Comparison of ENCODE assay signal across 11 cellular contexts in genomic region chr5:172749881-172750608, GRCh38. TPM values are rescaled to one million over a fixed set of nuclear protein-coding genes. Genes with fewer than 3 reads are reported as not detected.
DNase-seq lines count a peak whose midpoint lies in the region; FAIRE-seq and TF ChIP-seq lines count a peak whose summit lies in the region.
"Had no signal": no experiment of that assay in that cellular context is flagged by ENCODE, and none has a peak within 500 bp of the region (broad histone marks: within the 10 kb centered on the region; RNA-seq: fewer than 3 reads in every experiment).

No MANE protein-coding gene starts in this region.

- no peaks in the 10 kb centered on the region for H3K79me2 ChIP-seq in astrocyte (ENCODE audit: insufficient read depth, low read length)

- peaks cover 7% of the 10 kb centered on the region for H3K36me3 Mint-ChIP-seq in astrocyte (ENCODE audit: low read depth, unreplicated experiment)
- H3K36me3 Mint-ChIP-seq in Calu3 (ENCODE audit: insufficient read depth, unreplicated experiment): no peaks in the 10 kb centered on the region

- H3K9ac ChIP-seq in astrocyte (ENCODE audit: low read length): no peak overlapping the region
- H3K9ac ChIP-seq in muscle layer of colon (ENCODE audit: low read length): no peak overlapping the region

- no TSS peak for BruUV-seq in Calu3 (replicated peaks; lab: Mats Ljungman, UMichigan)

- H3K4me1 ChIP-seq in astrocyte (ENCODE audit: insufficient read depth, low read length): peaks cover 11% of the 10 kb centered on the region
- H3K4me1 ChIP-seq in muscle layer of colon (ENCODE audit: insufficient read depth, low read length): peaks cover 43% of the 10 kb centered on the region
- H3K4me1 ChIP-seq in tibial artery: peaks cover 0 to 65% (median 37%) of the 10 kb centered on the region in 4 donors

- H2AFZ ChIP-seq in astrocyte (ENCODE audit: low read depth, low read length): no peak overlapping the region

- H3K27me3 ChIP-seq in astrocyte (ENCODE audit: insufficient read depth, low read length) (no peaks in the 10 kb centered on the region), muscle layer of colon (ENCODE audit: control insufficient read depth in 1 of 2, insufficient read depth in 2 of 2, low read length in 2 of 2) (no peaks in the 10 kb centered on the region), tibial artery (no peaks in the 10 kb centered on the region), brain microvascular endothelial cell (replicated peaks) (no peaks in the 10 kb centered on the region)

- no peak overlapping the region for H3K4me3 ChIP-seq in astrocyte (ENCODE audit: insufficient read depth, low read depth, low read length)
- no peak overlapping the region for H3K4me3 ChIP-seq in fibroblast of villous mesenchyme (ENCODE audit: low read depth, low read length)
- H3K4me3 ChIP-seq in muscle layer of colon (ENCODE audit: low read depth in 1 of 2, low read length in 2 of 2): no peak overlapping the region
- H3K4me3 ChIP-seq in tibial artery: peak overlapping the region in 1 of 2 donors; percentile 8
- no peak overlapping the region for H3K4me3 ChIP-seq in brain microvascular endothelial cell (ENCODE audit: low read depth, low read length)

- peaks cover 2% of the 10 kb centered on the region for H3K4me1 Mint-ChIP-seq in astrocyte (ENCODE audit: low read depth, unreplicated experiment)
- H3K4me1 Mint-ChIP-seq in Calu3 (ENCODE audit: low read depth, unreplicated experiment): peaks cover 9% of the 10 kb centered on the region

- intact Hi-C loops in tibial artery (cut with DNase I; ENCODE audit: low total_unique reads) (loop anchor here (2.0 kb wide), 1 partner anchor 15 kb away; no protein-coding TSS in a partner anchor), Calu3 (cut with micrococcal nuclease; ENCODE audit: unreplicated experiment) (no loop called here)

- DNase-seq in astrocyte (ENCODE audit: low read depth) (peak; percentile 55), fibroblast of villous mesenchyme (ENCODE audit: low read depth) (peak; percentile 34), tibial artery (peak in 1 of 2 donors; percentile 93), brain microvascular endothelial cell (no peak), germinal center (ENCODE audit: low spot score) (no peak), Calu3 (no peak), GDM1 (lab: John Stamatoyannopoulos, UW) (no peak)
- DNase-seq: NCI-H2171 treated with DMSO at 0.1 percent for 48 hours, retina had no signal

- H3K36me3 ChIP-seq in astrocyte (ENCODE audit: insufficient read depth, low read length): no peaks in the 10 kb centered on the region
- no peaks in the 10 kb centered on the region for H3K36me3 ChIP-seq in muscle layer of colon (ENCODE audit: insufficient read depth, low read length)
- no peaks in the 10 kb centered on the region for H3K36me3 ChIP-seq in tibial artery
- H3K36me3 ChIP-seq in brain microvascular endothelial cell (replicated peaks): no peaks in the 10 kb centered on the region

- H3K27me3 Mint-ChIP-seq in astrocyte (ENCODE audit: low read depth, unreplicated experiment) (peaks cover 28% of the 10 kb centered on the region), Calu3 (ENCODE audit: unreplicated experiment) (peaks cover 8% of the 10 kb centered on the region)

- FAIRE-seq in astrocyte (lab: Jason Lieb, UNC): no peak
- FAIRE-seq: islet of Langerhans had no signal

- H3K4me2 ChIP-seq in astrocyte (ENCODE audit: low read length): no peak overlapping the region

- H4K20me1 ChIP-seq in astrocyte (ENCODE audit: insufficient read depth, low read length): no peaks in the 10 kb centered on the region

- TF ChIP-seq CTCF in astrocyte (IDR thresholded peaks at IDR 0.05; ENCODE audit: insufficient read depth, low read depth, low read length) (no peak), fibroblast of villous mesenchyme (IDR thresholded peaks at IDR 0.05; ENCODE audit: insufficient read depth, low read depth, low read length) (no peak), tibial artery (IDR thresholded peaks at IDR 0.05) (no peak), brain microvascular endothelial cell (IDR thresholded peaks at IDR 0.05; ENCODE audit: low read depth, low read length, missing control alignments) (no peak), Calu3 (IDR thresholded peaks at IDR 0.05; ENCODE audit: unreplicated experiment) (no peak)

- H3K9me3 Mint-ChIP-seq in astrocyte (ENCODE audit: unreplicated experiment): peaks cover 12% of the 10 kb centered on the region
- peaks cover 3% of the 10 kb centered on the region for H3K9me3 Mint-ChIP-seq in Calu3 (ENCODE audit: low read depth, unreplicated experiment)

- H3K4me3 Mint-ChIP-seq in astrocyte (ENCODE audit: unreplicated experiment) (no peak overlapping the region), Calu3 (ENCODE audit: low read depth, unreplicated experiment) (no peak overlapping the region)

- in situ Hi-C loops in brain microvascular endothelial cell (cut with HindIII; ENCODE audit: low pct_ligation_motif_present, low sequenced_read_pairs): no loop called here

- H3K9me3 ChIP-seq in astrocyte (ENCODE audit: insufficient read depth, low read depth, low read length) (peaks cover 6% of the 10 kb centered on the region), muscle layer of colon (ENCODE audit: low read length) (no peaks in the 10 kb centered on the region), tibial artery (no peaks in the 10 kb centered on the region)

- CTCF ChIA-PET in Calu3 (lab: Charles Lee): interaction anchor here (1.0 kb wide), 1 partner anchor 8 kb away, joined by 3 read pairs; no protein-coding TSS in a partner anchor

- no peak overlapping the region for H3K27ac Mint-ChIP-seq in astrocyte (ENCODE audit: unreplicated experiment)
- H3K27ac Mint-ChIP-seq in Calu3 (ENCODE audit: unreplicated experiment): no peak overlapping the region

- H3K27ac ChIP-seq in astrocyte (ENCODE audit: low read depth, low read length): no peak overlapping the region
- peak overlapping the region; percentile 70 for H3K27ac ChIP-seq in muscle layer of colon (ENCODE audit: low read depth, low read length)
- H3K27ac ChIP-seq in tibial artery: peak overlapping the region; percentile 90 to 92
- H3K27ac ChIP-seq in brain microvascular endothelial cell: no peak overlapping the region

RNA-seq across cellular contexts. Expression of gene DUSP1, which starts 20.9 kb away (rescaled TPM):
- total RNA-seq in astrocyte (80.5 and 90.1 TPM in 2 replicates), fibroblast of villous mesenchyme (98.2 and 246 TPM in 2 replicates), Calu3 (2022) (38.1 and 50.5 TPM in 2 replicates)

Comparison
In these comparisons a context has a peak if more than half of its experiments do, and no peak if none do; other contexts are left out.
1. DNase-seq: peak in astrocyte (single experiment) and fibroblast of villous mesenchyme (single experiment); none in brain microvascular endothelial cell (single experiment), germinal center (single experiment), Calu3 (single experiment) and GDM1 (single experiment).
2. H3K27ac ChIP-seq: peak in muscle layer of colon (single experiment) and tibial artery (2 of 2); none in astrocyte (single experiment) and brain microvascular endothelial cell (single experiment).